Comparison of ENCODE assay signal across 12 cellular contexts in the genomic region with DNA sequence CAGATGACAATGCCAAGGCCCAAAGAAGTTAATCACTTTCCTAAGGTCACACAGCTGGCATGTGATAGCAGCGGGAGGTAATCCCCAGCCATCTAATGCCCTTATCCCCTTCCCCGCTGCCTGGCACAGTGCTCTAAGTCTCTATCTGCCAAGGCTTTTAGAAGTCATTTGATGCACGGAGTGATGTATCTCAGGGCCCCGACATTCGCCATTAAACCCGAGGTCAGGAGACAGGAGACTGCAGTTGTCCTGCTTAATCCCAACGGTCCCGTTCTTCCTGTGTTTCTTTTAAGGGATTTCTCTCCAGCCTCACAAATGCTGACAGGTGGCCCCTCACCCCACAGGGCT.
"Had no signal": no experiment of that assay in that cellular context is flagged by ENCODE, and none has a peak within 500 bp of the region (broad histone marks: within the 10 kb centered on the region; RNA-seq: fewer than 3 reads in every experiment).

No MANE protein-coding gene starts in this region.

- H3K9me3 ChIP-seq: adrenal gland, body of pancreas, esophagus muscularis mucosa, pancreas, thyroid gland, vagina had no signal

- H3K27ac Mint-ChIP-seq: activated naive CD4-positive, alpha-beta T cell treated with anti-CD3 and anti-CD28 coated beads for 36 hours had no signal

- H3K27ac ChIP-seq: adrenal gland, body of pancreas, esophagus muscularis mucosa, pancreas, thyroid gland, vagina had no signal

- H3K4me1 ChIP-seq: adrenal gland, body of pancreas, pancreas, thyroid gland had no signal

- ATAC-seq: activated T-helper 17 cell treated with anti-CD3 and anti-CD28 coated beads, Interleukin-2, amount 50 U/mL, for 72 hours; body of pancreas; pancreas had no signal

- H3K9me3 Mint-ChIP-seq: activated naive CD4-positive, alpha-beta T cell treated with anti-CD3 and anti-CD28 coated beads for 36 hours; activated T-helper 17 cell treated with anti-CD3 and anti-CD28 coated beads, Interleukin-2, amount 50 U/mL, for 72 hours had no signal

- H3K27me3 ChIP-seq: adrenal gland, body of pancreas, esophagus muscularis mucosa, pancreas, thyroid gland, vagina had no signal

- DNase-seq: activated CD4-positive, alpha-beta T cell treated with anti-CD3 and anti-CD28 coated beads for 1 hour; activated naive CD4-positive, alpha-beta T cell treated with anti-CD3 and anti-CD28 coated beads for 36 hours; adrenal gland; body of pancreas; mesendoderm; pancreas; stimulated activated CD4-positive, alpha-beta T cell treated with anti-CD3 and anti-CD28 coated beads, Interleukin-4, amount 100 ng/mL, for 24 hours; T-helper 9 cell; thyroid gland had no signal

- H3K27me3 Mint-ChIP-seq: activated T-helper 17 cell treated with anti-CD3 and anti-CD28 coated beads, Interleukin-2, amount 50 U/mL, for 72 hours had no signal

- H3K36me3 ChIP-seq: adrenal gland, esophagus muscularis mucosa, pancreas, thyroid gland, vagina had no signal

- H3K4me3 ChIP-seq: adrenal gland, body of pancreas, esophagus muscularis mucosa, pancreas, thyroid gland, vagina had no signal

- H3K4me3 Mint-ChIP-seq: activated naive CD4-positive, alpha-beta T cell treated with anti-CD3 and anti-CD28 coated beads for 36 hours; activated T-helper 17 cell treated with anti-CD3 and anti-CD28 coated beads, Interleukin-2, amount 50 U/mL, for 72 hours had no signal
